13 cellular contexts compared by ENCODE assay signal in the genomic region with DNA sequence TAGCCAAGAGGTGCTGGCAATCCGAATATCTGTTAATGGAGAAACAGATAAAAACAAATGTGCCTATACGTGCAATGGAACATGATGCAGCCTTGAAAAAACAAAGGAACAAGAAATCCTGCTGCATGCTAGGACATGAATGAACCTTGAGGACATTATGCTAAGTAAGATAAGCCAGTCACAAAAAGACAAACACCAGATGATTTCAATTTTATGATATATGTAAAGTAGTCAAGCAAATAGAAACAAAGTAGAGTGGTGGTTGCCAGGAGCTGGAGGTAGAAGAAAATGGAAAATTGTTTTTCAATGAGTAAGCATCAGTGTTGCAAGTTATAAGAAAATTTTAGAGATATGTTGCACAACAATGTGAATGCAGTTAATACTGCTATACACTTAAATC.
DNase-seq lines count a peak whose midpoint lies in the region; ATAC-seq and TF ChIP-seq lines count a peak whose summit lies in the region.
"Had no signal": no experiment of that assay in that cellular context is flagged by ENCODE, and none has a peak within 500 bp of the region (broad histone marks: within the 10 kb centered on the region; RNA-seq: fewer than 3 reads in every experiment).

No MANE protein-coding gene starts in this region.

- WGBS in mammary epithelial cell (ENCODE audit: low coverage, missing lambda C conversion rate), result 39% methylated on average over 2 of the region's 2 CpGs

- in situ Hi-C loops in mammary epithelial cell (cut with MboI; ENCODE audit: low sequenced_read_pairs in 2 of 2), result no loop called here

- dilution Hi-C loops in mammary epithelial cell (cut with HindIII; ENCODE audit: low sequenced_read_pairs), result no loop called here

- TF ChIP-seq CTCF in mammary epithelial cell (conservative IDR thresholded peaks at IDR 0.05 in 1 of 2, IDR thresholded peaks at IDR 0.05 in 1 of 2; ENCODE audit: extremely low read depth in 1 of 2, insufficient read depth in 1 of 2, low read depth in 1 of 2, low read length in 2 of 2) (no peak), breast epithelium (IDR thresholded peaks at IDR 0.05) (no peak), lower lobe of right lung (IDR thresholded peaks at IDR 0.05) (no peak)

- no peak overlapping the region for H3K4me3 ChIP-seq in mammary epithelial cell (replicated peaks in 1 of 3; ENCODE audit: insufficient read depth in 1 of 3, low read depth in 2 of 3, low read length in 3 of 3)
- no peak overlapping the region for H3K4me3 ChIP-seq in breast epithelium
- H3K4me3 ChIP-seq in lower lobe of right lung, result no peak overlapping the region
- H3K4me3 ChIP-seq: BLaER1 treated with 17β-estradiol and CSF1 and Interleukin-3, amounts not matched to agents 10 nM and 100 nM had no signal

- H3K79me2 ChIP-seq in mammary epithelial cell (ENCODE audit: insufficient read depth, low read length), result no peaks in the 10 kb centered on the region

- no peaks in the 10 kb centered on the region for H3K36me3 ChIP-seq in mammary epithelial cell (ENCODE audit: insufficient read depth, low read length)
- H3K36me3 ChIP-seq in breast epithelium, result no peaks in the 10 kb centered on the region
- no peaks in the 10 kb centered on the region for H3K36me3 ChIP-seq in lower lobe of right lung
- H3K36me3 ChIP-seq: BLaER1 treated with 17β-estradiol and CSF1 and Interleukin-3, amounts not matched to agents 10 nM and 100 nM had no signal

- H3K4me1 ChIP-seq in mammary epithelial cell (ENCODE audit: insufficient read depth, low read length) (no peaks in the 10 kb centered on the region), breast epithelium (no peaks in the 10 kb centered on the region), lower lobe of right lung (no peaks in the 10 kb centered on the region)
- H3K4me1 ChIP-seq: BLaER1 treated with 17β-estradiol and CSF1 and Interleukin-3, amounts not matched to agents 10 nM and 100 nM had no signal

- no peak overlapping the region for H3K9ac ChIP-seq in mammary epithelial cell (ENCODE audit: insufficient read depth, low read length)
- H3K9ac ChIP-seq: BLaER1 treated with 17β-estradiol and CSF1 and Interleukin-3, amounts not matched to agents 10 nM and 100 nM had no signal

- H4K20me1 ChIP-seq in mammary epithelial cell (ENCODE audit: insufficient read depth, low read length), result no peaks in the 10 kb centered on the region
- H4K20me1 ChIP-seq: BLaER1 treated with 17β-estradiol and CSF1 and Interleukin-3, amounts not matched to agents 10 nM and 100 nM had no signal

- no peak for TF ChIP-seq POLR2A in breast epithelium (IDR thresholded peaks at IDR 0.05)

- H3K27me3 ChIP-seq in mammary epithelial cell (ENCODE audit: insufficient read depth, low read length) (no peaks in the 10 kb centered on the region), breast epithelium (no peaks in the 10 kb centered on the region), lower lobe of right lung (ENCODE audit: low read depth) (no peaks in the 10 kb centered on the region)
- H3K27me3 ChIP-seq: BLaER1 treated with 17β-estradiol and CSF1 and Interleukin-3, amounts not matched to agents 10 nM and 100 nM had no signal

- CTCF ChIA-PET in mammary epithelial cell (lab: Charles Lee; ENCODE audit: low non-redundant PET), result no interaction called here

- H3K4me2 ChIP-seq in mammary epithelial cell (ENCODE audit: insufficient read depth, low read depth, low read length), result no peak overlapping the region
- H3K4me2 ChIP-seq: BLaER1 treated with 17β-estradiol and CSF1 and Interleukin-3, amounts not matched to agents 10 nM and 100 nM had no signal

- BruUV-seq in mammary epithelial cell (replicated peaks; lab: Mats Ljungman, UMichigan), result no TSS peak

- no peak overlapping the region for H2AFZ ChIP-seq in mammary epithelial cell (ENCODE audit: low read depth, low read length)

- H3K9me3 ChIP-seq in mammary epithelial cell (replicated peaks; ENCODE audit: insufficient read depth, low read length) (peaks cover 3% of the 10 kb centered on the region), breast epithelium (peaks cover 0 to 23% of the 10 kb centered on the region in 2 donors), lower lobe of right lung (peaks cover 13% of the 10 kb centered on the region)

- DNase-seq in mammary epithelial cell (peak; percentile 0), breast epithelium (ENCODE audit: low spot score in 2 of 2) (no peak), NCI-H526 (lab: John Stamatoyannopoulos, UW) (peak; percentile 70 to 73), epithelial cell of prostate (ENCODE audit: low read depth, low spot score) (peak; percentile 24), cerebellar nuclear complex (lab: John Stamatoyannopoulos, UW) (no peak), lower lobe of right lung (no peak)
- DNase-seq: ACHN; CD4-positive, CD25-positive, alpha-beta regulatory T cell; DMS53; GF-D8 had no signal

- intact Hi-C loops in mammary epithelial cell (cut with micrococcal nuclease) (no loop called here), breast epithelium (cut with DNase I; ENCODE audit: low total_unique reads) (no loop called here), lower lobe of right lung (cut with DNase I) (no loop called here)

- no peak overlapping the region for H3K27ac ChIP-seq in mammary epithelial cell (ENCODE audit: insufficient read depth, low read depth, low read length)
- H3K27ac ChIP-seq in breast epithelium, result no peak overlapping the region
- H3K27ac ChIP-seq in epithelial cell of prostate, result no peak overlapping the region
- H3K27ac ChIP-seq in lower lobe of right lung, result no peak overlapping the region
- H3K27ac ChIP-seq: BLaER1 treated with 17β-estradiol and CSF1 and Interleukin-3, amounts not matched to agents 10 nM and 100 nM had no signal

- ATAC-seq in lower lobe of right lung (no peak), GM21723 (IDR thresholded peaks at IDR 0.05; ENCODE audit: unreplicated experiment) (no peak)
- ATAC-seq: HCT116 had no signal

Comparison
In these comparisons a context has a peak if more than half of its experiments do, and no peak if none do; other contexts are left out.
1. DNase-seq: peak in mammary epithelial cell (single experiment), NCI-H526 (2 of 2) and epithelial cell of prostate (single experiment); none in breast epithelium (0 of 2), cerebellar nuclear complex (0 of 2) and lower lobe of right lung (single experiment).